Comparison of ENCODE assay signal across 1 cellular context in genomic region chr19:55440411-55441105, GRCh38.
TF ChIP-seq lines count a peak whose summit lies in the region.

No MANE protein-coding gene starts in this region.

TF ChIP-seq in K562, 482 proteins besides CTCF, POLR2A, EP300 and RAD21 (continued from another document):
- no peak for TF ChIP-seq MED1 (CRISPR knock-in tag; IDR thresholded peaks at IDR 0.05; ENCODE audit: borderline replicate concordance)
- TF ChIP-seq MLX (CRISPR knock-in tag; conservative IDR thresholded peaks at IDR 0.05) = no peak
- TF ChIP-seq CBX3 (IDR thresholded peaks at IDR 0.05; ENCODE audit: borderline replicate concordance in 1 of 2, low read length in 2 of 2) = 0 out of 3 replicates have a peak, but pooled peaks of 1 of the 2 experiments have one; percentile 22
- TF ChIP-seq RCOR1 (IDR thresholded peaks at IDR 0.05; ENCODE audit: borderline replicate concordance in 1 of 2, low read depth in 2 of 2, low read length in 2 of 2) = no peak
- peak in 1 of 2 experiments; percentile 21; a peak in 1 of 4 replicates for TF ChIP-seq FOXA3 (CRISPR knock-in tag; conservative IDR thresholded peaks at IDR 0.05 in 1 of 2, IDR thresholded peaks at IDR 0.05 in 1 of 2)
- TF ChIP-seq SFPQ (IDR thresholded peaks at IDR 0.05; ENCODE audit: low read depth, low read length) = no peak
- TF ChIP-seq POLR2G (IDR thresholded peaks at IDR 0.05; ENCODE audit: low read depth, low read length) = peak; percentile 55; the same call in 1 of the 2 replicates
- peak; percentile 61 for TF ChIP-seq RBFOX2 (IDR thresholded peaks at IDR 0.05; ENCODE audit: low read depth, low read length)
- TF ChIP-seq VEZF1 (CRISPR knock-in tag; IDR thresholded peaks at IDR 0.05) = peak; percentile 46; the same call in 1 of the 2 replicates
- peak; percentile 68; the same call in 1 of the 2 replicates for TF ChIP-seq MTA3 (IDR thresholded peaks at IDR 0.05; ENCODE audit: borderline replicate concordance)
- TF ChIP-seq KHSRP (IDR thresholded peaks at IDR 0.05) = no peak
- no peak for TF ChIP-seq CREB1 (IDR thresholded peaks at IDR 0.05)
- no peak for TF ChIP-seq CREB1 (CRISPR knock-in tag; IDR thresholded peaks at IDR 0.05)
- 0 out of 4 replicates have a peak, but pooled peaks of 1 of the 2 experiments have one; percentile 17 for TF ChIP-seq HDAC1 (IDR thresholded peaks at IDR 0.05)
- no peak for TF ChIP-seq ESRRA (IDR thresholded peaks at IDR 0.05; ENCODE audit: borderline replicate concordance, low read depth)
- TF ChIP-seq RBM17 (IDR thresholded peaks at IDR 0.05; ENCODE audit: borderline replicate concordance, low read depth, low read length) = no peak
- TF ChIP-seq MYC (IDR thresholded peaks at IDR 0.05; ENCODE audit: low read depth, low read length) = peak; percentile 9; the same call in 1 of the 2 replicates
- no peak for TF ChIP-seq MYC (CRISPR knock-in tag; IDR thresholded peaks at IDR 0.05; ENCODE audit: borderline replicate concordance, low read depth)
- TF ChIP-seq CC2D1A (IDR thresholded peaks at IDR 0.05) = no peak
- TF ChIP-seq RBBP5 (IDR thresholded peaks at IDR 0.05; ENCODE audit: borderline replicate concordance, insufficient read depth, low read length, poor library complexity, severe bottlenecking) = no peak
- no peak for TF ChIP-seq PRDM10 (IDR thresholded peaks at IDR 0.05; ENCODE audit: partially characterized antibody)
- peak; percentile 13; the same call in 1 of the 2 replicates for TF ChIP-seq TFAP4 (CRISPR knock-in tag; IDR thresholded peaks at IDR 0.05; ENCODE audit: borderline replicate concordance)
- TF ChIP-seq ZKSCAN1 (IDR thresholded peaks at IDR 0.05; ENCODE audit: low read depth, low read length) = no peak
- peak; percentile 61 for TF ChIP-seq SPI1 (IDR thresholded peaks at IDR 0.05; ENCODE audit: borderline replicate concordance, low read depth, low read length)
- TF ChIP-seq ZNF121 (CRISPR knock-in tag; conservative IDR thresholded peaks at IDR 0.05) = no peak
- TF ChIP-seq DPF2 (IDR thresholded peaks at IDR 0.05) = 0 out of 2 replicates have a peak, but pooled peaks have one; percentile 35
- no peak for TF ChIP-seq ATF1 (CRISPR knock-in tag; IDR thresholded peaks at IDR 0.05)
- peak; percentile 18; the same call in 1 of the 2 replicates for TF ChIP-seq ATF1 (tag; IDR thresholded peaks at IDR 0.05)
- no peak for TF ChIP-seq KDM5B (IDR thresholded peaks at IDR 0.05; ENCODE audit: insufficient replicate concordance, low read depth, low read length)
- peak in 1 of 3 experiments; percentile 34 for TF ChIP-seq YY1 (IDR thresholded peaks at IDR 0.05; ENCODE audit: borderline replicate concordance in 1 of 3, control insufficient read depth in 1 of 3, extremely low read depth in 1 of 3, insufficient read depth in 3 of 3, insufficient read length in 1 of 3, insufficient replicate concordance in 2 of 3, low read depth in 1 of 3, low read length in 2 of 3)
- 0 out of 2 replicates have a peak, but pooled peaks have one; percentile 5 for TF ChIP-seq CTBP1 (IDR thresholded peaks at IDR 0.05; ENCODE audit: borderline replicate concordance)
- no peak for TF ChIP-seq ZHX1 (conservative IDR thresholded peaks at IDR 0.05; ENCODE audit: low read length)
- peak; percentile 71; the same call in 1 of the 2 replicates for TF ChIP-seq TOE1 (IDR thresholded peaks at IDR 0.05; ENCODE audit: borderline replicate concordance)
- no peak for TF ChIP-seq TOE1 (CRISPR knock-in tag; IDR thresholded peaks at IDR 0.05; ENCODE audit: borderline replicate concordance, low read depth)
- TF ChIP-seq ELF1 (tag; IDR thresholded peaks at IDR 0.05) = peak; percentile 61
- TF ChIP-seq TAF1 (IDR thresholded peaks at IDR 0.05; ENCODE audit: control insufficient read depth, extremely low read depth, insufficient read depth, low read length, severe bottlenecking) = peak; percentile 77
- no peak for TF ChIP-seq DDX20 (tag; IDR thresholded peaks at IDR 0.05; ENCODE audit: low read depth)
- TF ChIP-seq PHF8 (IDR thresholded peaks at IDR 0.05; ENCODE audit: borderline replicate concordance, low read length) = peak; percentile 51; the same call in 1 of the 2 replicates
- no peak for TF ChIP-seq COPS2 (conservative IDR thresholded peaks at IDR 0.05)
